6 cellular contexts compared by ENCODE assay signal in genomic region chr11:70100791-70101190, GRCh38. TPM values are rescaled to one million over a fixed set of nuclear protein-coding genes. Genes with fewer than 3 reads are reported as not detected.
"Had no signal": no experiment of that assay in that cellular context is flagged by ENCODE, and none has a peak within 500 bp of the region (broad histone marks: within the 10 kb centered on the region; RNA-seq: fewer than 3 reads in every experiment).

No MANE protein-coding gene starts in this region.

- DNase-seq: H9, HCEC 1CT had no signal

- H3K27ac ChIP-seq: HL-60 had no signal

- H3K4me2 ChIP-seq: GM23338 had no signal

- H2AFZ ChIP-seq: GM23338 had no signal

- H3K4me3 ChIP-seq: GM23338 had no signal

- ATAC-seq: GM23338, HepG2 had no signal

RNA-seq across cellular contexts. Expression of gene ANO1, which starts 22.7 kb away (rescaled TPM):
- total RNA-seq: HepG2 had no signal
- polyA plus RNA-seq: HepG2, IgD-negative memory B cell had no signal
